9 cellular contexts compared by ENCODE assay signal in the genomic region with DNA sequence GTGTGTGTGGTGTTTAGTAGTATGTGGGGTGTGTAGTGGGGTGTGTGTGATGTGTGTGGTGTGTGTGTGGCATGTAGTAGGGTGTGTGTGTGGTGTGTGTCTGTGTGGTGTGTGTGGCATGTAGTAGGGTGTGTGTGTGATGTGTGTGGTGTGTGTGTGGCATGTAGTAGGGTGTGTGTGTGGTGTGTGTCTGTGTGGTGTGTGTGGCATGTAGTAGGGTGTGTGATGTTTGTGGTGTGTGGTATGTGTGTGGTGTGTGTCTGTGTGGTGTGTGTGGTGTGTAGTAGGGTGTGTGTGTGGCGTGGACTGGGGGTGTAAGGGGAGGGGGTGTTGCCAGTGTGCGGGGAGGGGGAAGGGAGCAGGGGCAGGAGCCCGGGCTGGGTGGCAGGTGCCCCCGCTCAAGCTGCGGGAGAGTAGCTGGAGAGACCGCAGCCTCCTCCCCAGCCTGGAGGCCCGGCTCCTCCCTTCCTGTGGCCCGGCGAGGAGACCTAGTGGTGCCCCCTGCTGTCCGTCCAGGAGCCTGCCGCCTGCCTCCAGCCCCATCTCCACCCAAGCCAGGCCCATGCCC. TPM values are rescaled to one million over a fixed set of nuclear protein-coding genes. Genes with fewer than 3 reads are reported as not detected.
DNase-seq lines count a peak whose midpoint lies in the region; ATAC-seq and TF ChIP-seq lines count a peak whose summit lies in the region.
"Not testable (repeated sequence)": the region's sequence is repeated elsewhere in the genome, so short reads cannot be mapped to it uniquely, and the experiment has no call there.
"Had no signal": no experiment of that assay in that cellular context is flagged by ENCODE, and none has a peak within 500 bp of the region (broad histone marks: within the 10 kb centered on the region; RNA-seq: fewer than 3 reads in every experiment).

No MANE protein-coding gene starts in this region.

- not testable (repeated sequence) for H3K9me3 Mint-ChIP-seq in activated CD4-positive, alpha-beta memory T cell treated with anti-CD3 and anti-CD28 coated beads, Interleukin-2, amount 10 ng/mL, durations not matched to agents 7 days and 5 days; stimulated activated effector memory CD8-positive, alpha-beta T cell treated with anti-CD3 and anti-CD28 coated beads, Interleukin-12 subunit alpha, Interleukin-12 subunit beta, amount 100 ng/mL, for 72 hours

- H3K4me1 Mint-ChIP-seq in activated CD4-positive, alpha-beta memory T cell treated with anti-CD3 and anti-CD28 coated beads, Interleukin-2, amount 10 ng/mL, durations not matched to agents 7 days and 5 days = not testable (repeated sequence)
- H3K4me1 Mint-ChIP-seq in stimulated activated effector memory CD8-positive, alpha-beta T cell treated with anti-CD3 and anti-CD28 coated beads, Interleukin-12 subunit alpha, Interleukin-12 subunit beta, amount 100 ng/mL, for 72 hours = peaks cover 11% of the 10 kb centered on the region

- not testable (repeated sequence) for DNase-seq in GM13976 (ENCODE audit: low spot score)
- DNase-seq in NAMALWA (ENCODE audit: low spot score) (peak; percentile 17), amniotic epithelial cell (ENCODE audit: low read depth) (peak; percentile 4), left ventricle myocardium superior (peak; percentile 60), renal cortical epithelial cell (ENCODE audit: low read depth) (peak; percentile 0)
- DNase-seq in activated CD4-positive, alpha-beta memory T cell treated with anti-CD3 and anti-CD28 coated beads, Interleukin-2, amount 10 ng/mL, durations not matched to agents 7 days and 5 days = peak; percentile 91
- peak; percentile 61 to 84 for DNase-seq in stimulated activated effector memory CD8-positive, alpha-beta T cell treated with anti-CD3 and anti-CD28 coated beads, Interleukin-12 subunit alpha, Interleukin-12 subunit beta, amount 100 ng/mL, for 72 hours (ENCODE audit: low spot score in 2 of 2)

- H3K36me3 Mint-ChIP-seq in activated CD4-positive, alpha-beta memory T cell treated with anti-CD3 and anti-CD28 coated beads, Interleukin-2, amount 10 ng/mL, durations not matched to agents 7 days and 5 days (ENCODE audit: low read depth); stimulated activated effector memory CD8-positive, alpha-beta T cell treated with anti-CD3 and anti-CD28 coated beads, Interleukin-12 subunit alpha, Interleukin-12 subunit beta, amount 100 ng/mL, for 72 hours: not testable (repeated sequence)

- peak overlapping the region; percentile 76 for H3K27ac Mint-ChIP-seq in activated CD4-positive, alpha-beta memory T cell treated with anti-CD3 and anti-CD28 coated beads, Interleukin-2, amount 10 ng/mL, durations not matched to agents 7 days and 5 days
- not testable (repeated sequence) for H3K27ac Mint-ChIP-seq in stimulated activated effector memory CD8-positive, alpha-beta T cell treated with anti-CD3 and anti-CD28 coated beads, Interleukin-12 subunit alpha, Interleukin-12 subunit beta, amount 100 ng/mL, for 72 hours

- peak overlapping the region; percentile 56 for H3K4me3 Mint-ChIP-seq in activated CD4-positive, alpha-beta memory T cell treated with anti-CD3 and anti-CD28 coated beads, Interleukin-2, amount 10 ng/mL, durations not matched to agents 7 days and 5 days
- H3K4me3 Mint-ChIP-seq in stimulated activated effector memory CD8-positive, alpha-beta T cell treated with anti-CD3 and anti-CD28 coated beads, Interleukin-12 subunit alpha, Interleukin-12 subunit beta, amount 100 ng/mL, for 72 hours = not testable (repeated sequence)

- H3K27me3 Mint-ChIP-seq in activated CD4-positive, alpha-beta memory T cell treated with anti-CD3 and anti-CD28 coated beads, Interleukin-2, amount 10 ng/mL, durations not matched to agents 7 days and 5 days = not testable (repeated sequence)

- CTCF ChIA-PET in activated CD4-positive, alpha-beta memory T cell treated with anti-CD3 and anti-CD28 coated beads, Interleukin-2, amount 10 ng/mL, durations not matched to agents 7 days and 5 days (lab: Charles Lee) = not testable (repeated sequence)

- TF ChIP-seq CTCF in GM13976 (IDR thresholded peaks at IDR 0.05; ENCODE audit: borderline replicate concordance, control extremely low read depth, extremely low read depth, insufficient read depth, missing control alignments) = peak; percentile 35

- in situ Hi-C loops in GM13976 (cut with MboI; ENCODE audit: low sequenced_read_pairs, unreplicated experiment) = not testable (repeated sequence)

- ATAC-seq in HG02642 (IDR thresholded peaks at IDR 0.05; ENCODE audit: poor library complexity, unreplicated experiment) (peak; percentile 64), left ventricle myocardium superior (peak; percentile 76)
- peak; percentile 88 for ATAC-seq in stimulated activated effector memory CD8-positive, alpha-beta T cell treated with anti-CD3 and anti-CD28 coated beads, Interleukin-12 subunit alpha, Interleukin-12 subunit beta, amount 100 ng/mL, for 72 hours

- intact Hi-C loops in left ventricle myocardium superior (cut with micrococcal nuclease) = not testable (repeated sequence)

- POLR2A ChIA-PET in activated CD4-positive, alpha-beta memory T cell treated with anti-CD3 and anti-CD28 coated beads, Interleukin-2, amount 10 ng/mL, durations not matched to agents 7 days and 5 days (lab: Charles Lee) = not testable (repeated sequence)

RNA-seq across cellular contexts. Expression of gene GOLGA8T, which starts 38.3 kb away (rescaled TPM):
- not detected for total RNA-seq in activated CD4-positive, alpha-beta memory T cell treated with anti-CD3 and anti-CD28 coated beads, Interleukin-2, amount 10 ng/mL, durations not matched to agents 7 days and 5 days
- 0.27 TPM for total RNA-seq in left ventricle myocardium superior
- 0.30 TPM in 1 of 2 replicates, not detected in the other for total RNA-seq in renal cortical epithelial cell
- total RNA-seq: uterus had no signal
